Comparison of ENCODE assay signal across 33 cellular contexts in genomic region chrX:11864171-11864570, GRCh38.
"Had no signal": no experiment of that assay in that cellular context is flagged by ENCODE, and none has a peak within 500 bp of the region (broad histone marks: within the 10 kb centered on the region; RNA-seq: fewer than 3 reads in every experiment).

No MANE protein-coding gene starts in this region.

- H3K27ac ChIP-seq: adrenal gland, cardiac muscle cell, colonic mucosa, epithelial cell of prostate, esophagus squamous epithelium, pancreas, prostate gland, sigmoid colon, suprapubic skin, tibial artery, upper lobe of right lung had no signal

- H3K27me3 ChIP-seq: adrenal gland, cardiac muscle cell, colonic mucosa, esophagus squamous epithelium, sigmoid colon, suprapubic skin, tibial artery, upper lobe of right lung had no signal

- H3K36me3 ChIP-seq: adrenal gland, cardiac muscle cell, colonic mucosa, esophagus squamous epithelium, pancreas, prostate gland, sigmoid colon, suprapubic skin, tibial artery, upper lobe of right lung had no signal

- FAIRE-seq: endometrium, frontal cortex, keratinocyte, small intestine had no signal

- DNase-seq: activated CD4-positive, alpha-beta T cell treated with anti-CD3 and anti-CD28 coated beads for 1 hour; activated CD4-positive, alpha-beta T cell treated with anti-CD3 and anti-CD28 coated beads, Interleukin-2, amount 10 ng/mL, durations not matched to agents 7 days and 5 days; activated naive CD4-positive, alpha-beta T cell; activated T-cell treated with anti-CD3 and anti-CD28 coated beads for 4 hours; activated T-cell treated with anti-CD3 and anti-CD28 coated beads, Interleukin-2, amount 50 U/mL, for 72 hours; adrenal gland; aorta; cerebellar nuclear complex; colonic mucosa; effector CD8-positive, alpha-beta T cell; esophagus squamous epithelium; hippocampal formation; naive thymus-derived CD4-positive, alpha-beta T cell; pancreas; sigmoid colon; small intestine; stimulated activated CD4-positive, alpha-beta T cell treated with anti-CD3 and anti-CD28 coated beads, Interleukin-1b, Interleukin-23, amount 100 ng/mL, for 48 hours; stimulated activated CD4-positive, alpha-beta T cell treated with anti-CD3 and anti-CD28 coated beads, Interleukin-4, amount 100 ng/mL, for 4 hours; stimulated activated CD8-positive, alpha-beta memory T cell treated with anti-CD3 and anti-CD28 coated beads, Interleukin-4, amount 100 ng/mL, for 48 hours; T-helper 17 cell; T1000; tibial artery; upper lobe of right lung had no signal

- H3K9me3 ChIP-seq: adrenal gland, colonic mucosa, esophagus squamous epithelium, pancreas, prostate gland, sigmoid colon, suprapubic skin, tibial artery, upper lobe of right lung had no signal

- H3K4me1 ChIP-seq: adrenal gland, colonic mucosa, esophagus squamous epithelium, pancreas, prostate gland, sigmoid colon, suprapubic skin, tibial artery, upper lobe of right lung had no signal

- H3K4me3 ChIP-seq: adrenal gland, cardiac muscle cell, colonic mucosa, esophagus squamous epithelium, pancreas, prostate gland, sigmoid colon, suprapubic skin, tibial artery, upper lobe of right lung had no signal

- ATAC-seq: activated naive CD4-positive, alpha-beta T cell treated with anti-CD3 and anti-CD28 coated beads, Interleukin-2, amount 50 U/mL, for 72 hours; activated T-cell treated with anti-CD3 and anti-CD28 coated beads, Interleukin-2, amount 50 U/mL, for 72 hours; naive thymus-derived CD4-positive, alpha-beta T cell; pancreas; stimulated activated memory B cell treated with anti-CD40 and anti-IgM and Interleukin-4, amounts not matched to agents 10 μg/mL and 1 μg/mL and 100 μg/mL, for 72 hours; T-helper 17 cell; upper lobe of right lung; WTC11 had no signal
